1 cellular context compared by ENCODE assay signal in genomic region chr14:28652782-28653181, GRCh38.
TF ChIP-seq lines count a peak whose summit lies in the region.

No MANE protein-coding gene starts in this region.

TF ChIP-seq in H1, 55 proteins besides CTCF, POLR2A, EP300 and RAD21:
- TF ChIP-seq NRF1 (IDR thresholded peaks at IDR 0.05; ENCODE audit: low read depth, low read length) = no peak
- no peak for TF ChIP-seq CBX5 (IDR thresholded peaks at IDR 0.05; ENCODE audit: low read depth, low read length)
